In genomic region chr3:27930052-27930602, GRCh38 we compare ENCODE assay signal across 1 cellular context.
TF ChIP-seq lines count a peak whose summit lies in the region.

No MANE protein-coding gene starts in this region.

TF ChIP-seq in GM12878, 131 proteins besides CTCF, POLR2A, EP300 and RAD21 (continued from another document):
- TF ChIP-seq E2F8 (IDR thresholded peaks at IDR 0.05; ENCODE audit: low read depth, partially characterized antibody) (no peak), ZNF274 (IDR thresholded peaks at IDR 0.05; ENCODE audit: insufficient read depth, insufficient read length) (no peak), YY1 (IDR thresholded peaks at IDR 0.05; ENCODE audit: low read depth, low read length) (no peak), PML (IDR thresholded peaks at IDR 0.05; ENCODE audit: low read length) (no peak), NFIC (IDR thresholded peaks at IDR 0.05; ENCODE audit: low read depth, low read length) (no peak), TAF1 (IDR thresholded peaks at IDR 0.05; ENCODE audit: borderline replicate concordance, low read depth, low read length) (no peak), CHD1 (IDR thresholded peaks at IDR 0.05; ENCODE audit: low read depth, low read length) (no peak), MEF2A (IDR thresholded peaks at IDR 0.05; ENCODE audit: insufficient read depth, low read depth, low read length) (no peak), ZNF384 (IDR thresholded peaks at IDR 0.05; ENCODE audit: borderline replicate concordance, low read depth, low read length) (no peak), KDM1A (IDR thresholded peaks at IDR 0.05; ENCODE audit: borderline replicate concordance) (no peak), IRF4 (IDR thresholded peaks at IDR 0.05; ENCODE audit: low read depth, low read length) (no peak), NR2F1 (conservative IDR thresholded peaks at IDR 0.05) (no peak), BCLAF1 (IDR thresholded peaks at IDR 0.05) (no peak)
